In the genomic region with DNA sequence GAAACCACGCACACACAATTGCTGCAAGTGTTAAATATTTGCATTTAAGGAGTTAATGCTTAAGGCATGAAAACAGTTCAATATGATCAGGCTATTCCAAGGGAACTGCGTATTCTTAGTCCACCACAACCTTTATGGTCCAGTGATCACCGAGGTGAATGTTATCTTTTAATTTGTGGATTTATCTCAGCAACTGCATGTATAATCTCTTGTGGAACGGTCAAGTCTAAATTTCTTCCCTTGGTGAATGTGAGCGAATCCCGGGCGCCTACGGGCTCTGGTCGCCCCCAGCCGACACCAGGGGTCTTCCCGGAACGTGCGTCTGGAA, we compare ENCODE assay signal across 1 cellular context.
TF ChIP-seq lines count a peak whose summit lies in the region.

No MANE protein-coding gene starts in this region.

TF ChIP-seq in endothelial cell of umbilical vein, 7 proteins besides CTCF, POLR2A, EP300 and RAD21:
- TF ChIP-seq, protein P1, sequence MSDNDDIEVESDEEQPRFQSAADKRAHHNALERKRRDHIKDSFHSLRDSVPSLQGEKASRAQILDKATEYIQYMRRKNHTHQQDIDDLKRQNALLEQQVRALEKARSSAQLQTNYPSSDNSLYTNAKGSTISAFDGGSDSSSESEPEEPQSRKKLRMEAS (IDR thresholded peaks at IDR 0.05; ENCODE audit: insufficient read depth, insufficient read length): no peak
- TF ChIP-seq GATA2 (IDR thresholded peaks at IDR 0.05; ENCODE audit: insufficient read depth, insufficient read length, low read depth, low read length) (no peak), FOS (IDR thresholded peaks at IDR 0.05; ENCODE audit: borderline replicate concordance, insufficient read depth, low read length) (no peak), MYC (IDR thresholded peaks at IDR 0.05; ENCODE audit: low read depth, low read length) (no peak), EZH2 (IDR thresholded peaks at IDR 0.05; ENCODE audit: borderline replicate concordance, low read depth, low read length, severe bottlenecking) (no peak), JUN (IDR thresholded peaks at IDR 0.05; ENCODE audit: borderline replicate concordance, insufficient read depth, insufficient read length, low read depth) (no peak), POLR2AphosphoS5 (IDR thresholded peaks at IDR 0.05; ENCODE audit: insufficient read depth, low read depth, low read length) (no peak)
